ENCODE assay signal across 11 cellular contexts in the genomic region with DNA sequence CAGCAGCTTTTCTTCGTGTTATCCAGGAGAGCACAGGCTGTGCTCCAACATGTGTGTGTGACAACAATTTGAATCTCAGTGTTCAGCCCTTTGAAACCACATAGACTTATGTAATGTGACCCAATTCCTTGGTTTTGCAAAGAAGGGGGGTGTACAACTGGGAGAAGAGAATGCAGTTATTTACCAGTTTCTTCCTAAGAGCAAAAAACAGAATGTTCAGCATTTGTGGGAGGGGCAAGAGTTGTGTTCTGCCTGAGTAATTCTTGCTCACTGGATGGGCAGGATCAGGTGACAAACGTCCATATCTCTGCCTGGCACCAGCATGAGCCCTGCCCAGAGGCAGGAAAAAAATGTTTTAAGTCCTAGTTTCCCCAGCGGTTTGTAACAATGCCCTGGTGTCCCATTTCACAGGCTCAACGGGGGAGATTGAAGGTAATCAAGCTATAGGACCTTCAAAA.
DNase-seq lines count a peak whose midpoint lies in the region; ATAC-seq, FAIRE-seq and TF ChIP-seq lines count a peak whose summit lies in the region.
"Had no signal": no experiment of that assay in that cellular context is flagged by ENCODE, and none has a peak within 500 bp of the region (broad histone marks: within the 10 kb centered on the region; RNA-seq: fewer than 3 reads in every experiment).

No MANE protein-coding gene starts in this region.

- TF ChIP-seq POLR2A in H1 (IDR thresholded peaks at IDR 0.05; ENCODE audit: control extremely low read depth in 1 of 2, low read depth in 2 of 2, low read length in 2 of 2) = no peak

- H3K27ac Mint-ChIP-seq in activated naive CD4-positive, alpha-beta T cell treated with anti-CD3 and anti-CD28 coated beads, Interleukin-2, amount 50 U/mL, for 72 hours = no peak overlapping the region
- H3K27ac Mint-ChIP-seq: natural killer cell treated with Interleukin-12 subunit alpha and Interleukin-12 subunit beta and Interleukin-15 and Interleukin-18, amount 100 ng/mL, for 72 hours; T-cell had no signal

- POLR2A ChIA-PET in H1 (lab: Charles Lee; ENCODE audit: partially characterized antibody) = interaction anchor here (0.7 to 1.6 kb wide), 3 partner anchors 9 to 70 kb away, joined by 3 to 6 read pairs (median 3); no protein-coding TSS in a partner anchor

- intact Hi-C loops in aorta (cut with DNase I) = no loop called here

- H3K14ac ChIP-seq in H1 (ENCODE audit: insufficient read length) = no peak overlapping the region

- H3K36me3 ChIP-seq in H1 (ENCODE audit: control insufficient read depth in 2 of 4, insufficient read depth in 4 of 4, low read length in 3 of 4) (no peaks in the 10 kb centered on the region), lung (ENCODE audit: control insufficient read depth in 2 of 2, insufficient read depth in 2 of 2, low read length in 2 of 2) (no peaks in the 10 kb centered on the region), aorta (ENCODE audit: control insufficient read depth in 1 of 2, insufficient read depth in 2 of 2, low read length in 1 of 2) (no peaks in the 10 kb centered on the region)

- no peak overlapping the region for H4K8ac ChIP-seq in H1 (ENCODE audit: extremely low read depth, insufficient read depth, low read length)

- no peak for TF ChIP-seq RAD21 in H1 (IDR thresholded peaks at IDR 0.05 in 1 of 2, conservative IDR thresholded peaks at IDR 0.05 in 1 of 2; ENCODE audit: low read depth in 2 of 2, low read length in 2 of 2)

- no peak overlapping the region; a peak in 1 of 4 replicates for H3K4me2 ChIP-seq in H1 (ENCODE audit: insufficient read depth in 1 of 2, low read depth in 2 of 2, low read length in 2 of 2)

- no peak overlapping the region for H2BK12ac ChIP-seq in H1 (ENCODE audit: low read depth, low read length)

- peak; percentile 62 for FAIRE-seq in H1 (lab: Jason Lieb, UNC)

- CTCF ChIA-PET in H1 (lab: Charles Lee; ENCODE audit: partially characterized antibody) = interaction anchor here (1.5 to 2.3 kb wide), 3 partner anchors 12 to 27 kb away, joined by 6 to 9 read pairs (median 8); no protein-coding TSS in a partner anchor

- 26% methylated on average over 4 of the region's 4 CpGs; no CpG with 5 or more reads in 1 of the 2 experiments for WGBS in H1 (ENCODE audit: extremely low coverage in 1 of 2, insufficient coverage in 1 of 2, insufficient read length in 1 of 2, insufficient replicate concordance in 2 of 2, low coverage in 1 of 2, low lambda C conversion rate in 2 of 2, missing lambda C conversion rate in 1 of 2), 2 experiments
- 21 to 27% methylated on average over 4 of the region's 4 CpGs for WGBS in lung, 2 donors
- 16 to 25% methylated on average over 4 of the region's 4 CpGs for WGBS in aorta, 2 donors

- H3K9ac ChIP-seq in H1 (replicated peaks in 1 of 4; ENCODE audit: extremely low read depth in 1 of 4, low read depth in 3 of 4, low read length in 3 of 4) = no peak overlapping the region

- TF ChIP-seq EP300 in H1 (IDR thresholded peaks at IDR 0.05; ENCODE audit: borderline replicate concordance in 1 of 2, low read depth in 2 of 2, low read length in 2 of 2) = no peak

- H2BK15ac ChIP-seq in H1 (ENCODE audit: low read length) = no peak overlapping the region

- H3K4ac ChIP-seq in H1 (replicated peaks; ENCODE audit: insufficient read length, low read depth, low read length) = no peak overlapping the region

- H4K20me1 ChIP-seq in H1 (replicated peaks in 1 of 2; ENCODE audit: control insufficient read depth in 1 of 2, insufficient read depth in 2 of 2, low read length in 2 of 2) = no peaks in the 10 kb centered on the region

- H3K36me3 Mint-ChIP-seq in activated naive CD4-positive, alpha-beta T cell treated with anti-CD3 and anti-CD28 coated beads, Interleukin-2, amount 50 U/mL, for 72 hours = no peaks in the 10 kb centered on the region
- H3K36me3 Mint-ChIP-seq: natural killer cell treated with Interleukin-12 subunit alpha and Interleukin-12 subunit beta and Interleukin-15 and Interleukin-18, amount 100 ng/mL, for 72 hours; T-cell had no signal

- no peaks in the 10 kb centered on the region for H3K79me2 ChIP-seq in H1 (ENCODE audit: control insufficient read depth in 1 of 2, insufficient read depth in 2 of 2, low read length in 2 of 2)

- H3K9me3 Mint-ChIP-seq in activated naive CD4-positive, alpha-beta T cell treated with anti-CD3 and anti-CD28 coated beads, Interleukin-2, amount 50 U/mL, for 72 hours = no peaks in the 10 kb centered on the region
- H3K9me3 Mint-ChIP-seq: natural killer cell treated with Interleukin-12 subunit alpha and Interleukin-12 subunit beta and Interleukin-15 and Interleukin-18, amount 100 ng/mL, for 72 hours; T-cell had no signal

- H3K23me2 ChIP-seq in H1 (ENCODE audit: low read depth, low read length) = no peaks in the 10 kb centered on the region

- H3K18ac ChIP-seq in H1 (ENCODE audit: extremely low read depth, low read length) = no peak overlapping the region

- no peak overlapping the region for H2BK120ac ChIP-seq in H1 (replicated peaks; ENCODE audit: low read depth, low read length)

- H3K27ac ChIP-seq in H1 (ENCODE audit: low read depth, low read length) (no peak overlapping the region), lung (ENCODE audit: low read depth in 1 of 2, low read length in 1 of 2) (peak overlapping the region in 1 of 2 donors; percentile 63), aorta (ENCODE audit: low read depth in 1 of 2, low read length in 2 of 2) (no peak overlapping the region)

- no peak overlapping the region for H4K5ac ChIP-seq in H1 (ENCODE audit: insufficient read length, low read depth, low read length)

- TF ChIP-seq CTCF in H1 (IDR thresholded peaks at IDR 0.05; ENCODE audit: control extremely low read depth in 1 of 3, insufficient read depth in 1 of 3, low read depth in 1 of 3, low read length in 3 of 3) = no peak
- no peak for TF ChIP-seq CTCF in lung (IDR thresholded peaks at IDR 0.05; ENCODE audit: control extremely low read depth, extremely low read depth)

- no peak overlapping the region for H2BK5ac ChIP-seq in H1 (ENCODE audit: low read depth, low read length)

- H2AFZ ChIP-seq in H1 (ENCODE audit: low read length) = no peak overlapping the region

- H3K9me3 ChIP-seq in H1 (ENCODE audit: insufficient read depth in 2 of 2, low read depth in 1 of 2, low read length in 1 of 2) (no peaks in the 10 kb centered on the region), lung (ENCODE audit: control insufficient read depth in 2 of 2, insufficient read depth in 1 of 2, low read length in 1 of 2) (no peaks in the 10 kb centered on the region), aorta (ENCODE audit: control insufficient read depth, low read length) (no peaks in the 10 kb centered on the region)

- no peak overlapping the region for H4K91ac ChIP-seq in H1 (replicated peaks; ENCODE audit: insufficient read length, low read length)

- no peaks in the 10 kb centered on the region for H3K79me1 ChIP-seq in H1 (ENCODE audit: low read depth, low read length)

- no peak overlapping the region for H3K23ac ChIP-seq in H1 (ENCODE audit: insufficient read length)

- no peak overlapping the region for H3K4me3 ChIP-seq in H1 (ENCODE audit: extremely low read depth in 1 of 4, insufficient read depth in 2 of 4, low read depth in 3 of 4, low read length in 4 of 4)
- H3K4me3 ChIP-seq in lung = no peak overlapping the region
- H3K4me3 ChIP-seq in aorta (ENCODE audit: low read length in 2 of 2) = no peak overlapping the region

- H3K4me1 ChIP-seq in H1 (replicated peaks in 1 of 4; ENCODE audit: control insufficient read depth in 3 of 4, insufficient read depth in 4 of 4, low read length in 3 of 4) (peaks cover 0 to 8% (median 2%) of the 10 kb centered on the region in 4 experiments; a peak in 2 of 7 replicates), lung (ENCODE audit: control insufficient read depth in 2 of 2, insufficient read depth in 2 of 2, low read length in 2 of 2) (peaks cover 0 to 2% of the 10 kb centered on the region in 2 donors), aorta (ENCODE audit: control insufficient read depth in 1 of 2, insufficient read depth in 2 of 2, low read length in 2 of 2) (no peaks in the 10 kb centered on the region)

- no peak overlapping the region for H2BK20ac ChIP-seq in H1 (ENCODE audit: low read length)

- no peak overlapping the region for H3K56ac ChIP-seq in H1 (replicated peaks; ENCODE audit: insufficient read length, low read depth, low read length)

- H2AK5ac ChIP-seq in H1 (ENCODE audit: low read depth, low read length) = no peak overlapping the region

- DNase-seq in NCI-H748 (lab: John Stamatoyannopoulos, UW; ENCODE audit: unreplicated experiment) (peak; percentile 17), NCI-H748 treated with DMSO at 0.1 percent for 48 hours (lab: John Stamatoyannopoulos, UW) (no peak), H1 (ENCODE audit: low read depth in 1 of 2, low spot score in 2 of 2) (no peak), lung (ENCODE audit: low spot score) (no peak), aorta (no peak)
- no peak for DNase-seq in activated naive CD4-positive, alpha-beta T cell treated with anti-CD3 and anti-CD28 coated beads, Interleukin-2, amount 50 U/mL, for 72 hours (ENCODE audit: low spot score in 2 of 2)
- DNase-seq in activated CD8-positive, alpha-beta memory T cell treated with anti-CD3 and anti-CD28 coated beads, Interleukin-2, amount 50 U/mL, for 4 hours = no peak
- DNase-seq: stimulated activated naive CD8-positive, alpha-beta T cell treated with anti-CD3 and anti-CD28 coated beads, Interleukin-15, Interleukin-2, amounts not matched to agents 100 U/mL and 50 U/mL, for 24 hours; T-cell had no signal

- ATAC-seq in lung (ENCODE audit: insufficient read depth, low FRiP score) (peak; percentile 58), aorta (ENCODE audit: low FRiP score) (peak; percentile 56), GM19397 (IDR thresholded peaks at IDR 0.05; ENCODE audit: unreplicated experiment) (no peak)
- no peak for ATAC-seq in activated naive CD4-positive, alpha-beta T cell treated with anti-CD3 and anti-CD28 coated beads, Interleukin-2, amount 50 U/mL, for 72 hours
- ATAC-seq: natural killer cell treated with Interleukin-12 subunit alpha and Interleukin-12 subunit beta and Interleukin-15 and Interleukin-18, amount 100 ng/mL, for 72 hours; stimulated activated naive CD8-positive, alpha-beta T cell treated with anti-CD3 and anti-CD28 coated beads, Interleukin-15, Interleukin-2, amounts not matched to agents 100 U/mL and 50 U/mL, for 24 hours; T-cell had no signal

- H3K27me3 ChIP-seq in H1 (replicated peaks in 1 of 4; ENCODE audit: control insufficient read depth in 3 of 4, extremely low read depth in 1 of 4, insufficient read depth in 3 of 4, low read length in 3 of 4) (no peaks in the 10 kb centered on the region), lung (ENCODE audit: control insufficient read depth, insufficient read depth) (no peaks in the 10 kb centered on the region), aorta (ENCODE audit: control insufficient read depth in 1 of 2, insufficient read depth in 2 of 2, low read length in 1 of 2) (no peaks in the 10 kb centered on the region)

TF ChIP-seq in H1, 55 proteins besides CTCF, POLR2A, EP300 and RAD21 (continues in another document):
- TF ChIP-seq POU5F1 (IDR thresholded peaks at IDR 0.05; ENCODE audit: low read depth, low read length) (no peak), PHF8 (conservative IDR thresholded peaks at IDR 0.05; ENCODE audit: low read depth, low read length) (no peak), YY1 (IDR thresholded peaks at IDR 0.05; ENCODE audit: low read depth, low read length) (no peak), BRCA1 (IDR thresholded peaks at IDR 0.05; ENCODE audit: low read depth, low read length) (no peak), CREB1 (IDR thresholded peaks at IDR 0.05) (no peak)

Comparison
In these comparisons a context has a peak if more than half of its experiments do, and no peak if none do; other contexts are left out.
1. ATAC-seq: peak in lung (single experiment) and aorta (single experiment); none in activated naive CD4-positive, alpha-beta T cell treated with anti-CD3 and anti-CD28 coated beads, Interleukin-2, amount 50 U/mL, for 72 hours (0 of 2) and GM19397 (single experiment).